Comparison of ENCODE assay signal across 20 cellular contexts in genomic region chr5:140611020-140611521, GRCh38. TPM values are rescaled to one million over a fixed set of nuclear protein-coding genes. Genes with fewer than 3 reads are reported as not detected.
DNase-seq lines count a peak whose midpoint lies in the region; ATAC-seq and TF ChIP-seq lines count a peak whose summit lies in the region.
"Had no signal": no experiment of that assay in that cellular context is flagged by ENCODE, and none has a peak within 500 bp of the region (broad histone marks: within the 10 kb centered on the region; RNA-seq: fewer than 3 reads in every experiment).

No MANE protein-coding gene starts in this region.

- H3K9ac ChIP-seq in mesendoderm (ENCODE audit: low read length) = no peak overlapping the region
- H3K9ac ChIP-seq: SK-N-SH had no signal

- H3K4ac ChIP-seq in mesendoderm (ENCODE audit: low read depth, low read length) = no peak overlapping the region

- no peak overlapping the region for H3K56ac ChIP-seq in mesendoderm (ENCODE audit: low read length)

- DNase-seq in heart left ventricle (no peak), right atrium auricular region (ENCODE audit: low spot score) (no peak), brain microvascular endothelial cell (peak; percentile 88), mesendoderm (peak; percentile 68), transverse colon (no peak), NCI-H1417 (lab: John Stamatoyannopoulos, UW) (no peak)
- no peak for DNase-seq in activated naive CD4-positive, alpha-beta T cell treated with anti-CD3 and anti-CD28 coated beads, Interleukin-2, amount 10 ng/mL, durations not matched to agents 7 days and 5 days
- DNase-seq: 8988T; CD4-positive, CD25-positive, alpha-beta regulatory T cell; DND-41; GOT3; naive thymus-derived CD8-positive, alpha-beta T cell; NCI-H2107; retina; SK-N-SH; stimulated activated CD4-positive, alpha-beta T cell treated with anti-CD3 and anti-CD28 coated beads, Interleukin-2, amount 100 ng/mL, for 24 hours; thyroid gland had no signal

- TF ChIP-seq EP300 in transverse colon (IDR thresholded peaks at IDR 0.05; ENCODE audit: low read depth) = no peak

- H3K36me3 Mint-ChIP-seq in activated naive CD4-positive, alpha-beta T cell treated with anti-CD3 and anti-CD28 coated beads, Interleukin-2, amount 10 ng/mL, durations not matched to agents 7 days and 5 days = no peaks in the 10 kb centered on the region
- H3K36me3 Mint-ChIP-seq: CD4-positive, CD25-positive, alpha-beta regulatory T cell had no signal

- H4K5ac ChIP-seq in mesendoderm (ENCODE audit: low read length) = no peak overlapping the region

- WGBS in heart left ventricle, 4 donors = 44 to 74% (median 54%) methylated on average over 2 of the region's 2 CpGs
- WGBS in mesendoderm (ENCODE audit: extremely low coverage, insufficient coverage, low lambda C conversion rate) = no CpG with 5 or more reads among the region's 2 CpGs
- 70 to 71% methylated on average over 1 to 2 of the region's 2 CpGs for WGBS in transverse colon (ENCODE audit: low coverage in 1 of 2), 2 donors

- no peak overlapping the region for H3K23ac ChIP-seq in mesendoderm (ENCODE audit: low read length)

- H3K27ac Mint-ChIP-seq in activated naive CD4-positive, alpha-beta T cell treated with anti-CD3 and anti-CD28 coated beads, Interleukin-2, amount 10 ng/mL, durations not matched to agents 7 days and 5 days = no peak overlapping the region
- H3K27ac Mint-ChIP-seq: activated T-helper 2 cell treated with anti-CD3 and anti-CD28 coated beads, Interferon-gamma antibody, Interleukin-2, Interleukin-4, amounts not matched to agents 10 μg/mL and 5 μg/mL and 100 μg/mL, durations not matched to agents 14 hours and 24 hours and 36 hours had no signal

- no peak overlapping the region for H2AK5ac ChIP-seq in mesendoderm (ENCODE audit: low read length)

- intact Hi-C loops in heart left ventricle (cut with DNase I) = no loop called here
- intact Hi-C loops in transverse colon (cut with DNase I; ENCODE audit: low total_unique reads) = no loop called here

- H3K27ac ChIP-seq in heart left ventricle (peak overlapping the region in 8 of 12 donors; percentile 4 to 92 (median 16)), right atrium auricular region (no peak overlapping the region), brain microvascular endothelial cell (peak overlapping the region; percentile 59), mesendoderm (ENCODE audit: low read depth, low read length) (no peak overlapping the region), transverse colon (peak overlapping the region; percentile 51 to 81 (median 74))
- H3K27ac ChIP-seq: thyroid gland, VCaP had no signal

- TF ChIP-seq POLR2A in heart left ventricle (IDR thresholded peaks at IDR 0.05) = no peak
- TF ChIP-seq POLR2A in transverse colon (IDR thresholded peaks at IDR 0.05) = no peak

- H3K9me3 Mint-ChIP-seq in activated naive CD4-positive, alpha-beta T cell treated with anti-CD3 and anti-CD28 coated beads, Interleukin-2, amount 10 ng/mL, durations not matched to agents 7 days and 5 days = no peaks in the 10 kb centered on the region
- H3K9me3 Mint-ChIP-seq: activated T-helper 2 cell treated with anti-CD3 and anti-CD28 coated beads, Interferon-gamma antibody, Interleukin-2, Interleukin-4, amounts not matched to agents 10 μg/mL and 5 μg/mL and 100 μg/mL, durations not matched to agents 14 hours and 24 hours and 36 hours had no signal

- H3K18ac ChIP-seq in mesendoderm (ENCODE audit: low read length) = no peak overlapping the region

- no peak overlapping the region for H4K8ac ChIP-seq in mesendoderm (ENCODE audit: low read depth, low read length)

- no peak overlapping the region for H3K4me2 ChIP-seq in mesendoderm (ENCODE audit: low read length)
- H3K4me2 ChIP-seq: SK-N-SH had no signal

- H3K79me2 ChIP-seq in mesendoderm (ENCODE audit: control insufficient read depth, insufficient read depth, low read length) = no peaks in the 10 kb centered on the region

- no peak overlapping the region for H3K4me3 Mint-ChIP-seq in activated naive CD4-positive, alpha-beta T cell treated with anti-CD3 and anti-CD28 coated beads, Interleukin-2, amount 10 ng/mL, durations not matched to agents 7 days and 5 days
- H3K4me3 Mint-ChIP-seq: CD4-positive, CD25-positive, alpha-beta regulatory T cell had no signal

- no peak overlapping the region for H3K4me3 ChIP-seq in heart left ventricle
- H3K4me3 ChIP-seq in right atrium auricular region = no peak overlapping the region
- H3K4me3 ChIP-seq in brain microvascular endothelial cell (ENCODE audit: low read depth, low read length) = no peak overlapping the region
- no peak overlapping the region for H3K4me3 ChIP-seq in mesendoderm (ENCODE audit: low read length)
- H3K4me3 ChIP-seq in transverse colon = no peak overlapping the region
- H3K4me3 ChIP-seq: thyroid gland had no signal

- in situ Hi-C loops in brain microvascular endothelial cell (cut with HindIII; ENCODE audit: low pct_ligation_motif_present, low sequenced_read_pairs) (no loop called here), transverse colon (cut with MboI; ENCODE audit: low pct_ligation_motif_present in 1 of 4, low pct_unique_long_range_greater_than_20kb in 1 of 4, low sequenced_read_pairs in 3 of 4) (no loop called here)

- H3K79me1 ChIP-seq in mesendoderm (ENCODE audit: low read length) = no peaks in the 10 kb centered on the region

- no peak overlapping the region for H2BK15ac ChIP-seq in mesendoderm (replicated peaks; ENCODE audit: low read depth)

- H2BK5ac ChIP-seq in mesendoderm (ENCODE audit: low read length) = no peak overlapping the region

- ATAC-seq in heart left ventricle (no peak), HG02938 (IDR thresholded peaks at IDR 0.05; ENCODE audit: unreplicated experiment) (no peak)
- ATAC-seq: naive thymus-derived CD8-positive, alpha-beta T cell had no signal

- no peak overlapping the region for H2BK120ac ChIP-seq in mesendoderm (ENCODE audit: low read depth, low read length)

- TF ChIP-seq CTCF in heart left ventricle (IDR thresholded peaks at IDR 0.05) = no peak
- TF ChIP-seq CTCF in right atrium auricular region (IDR thresholded peaks at IDR 0.05) = no peak
- no peak for TF ChIP-seq CTCF in brain microvascular endothelial cell (IDR thresholded peaks at IDR 0.05; ENCODE audit: low read depth, low read length, missing control alignments)
- TF ChIP-seq CTCF in transverse colon (IDR thresholded peaks at IDR 0.05) = no peak

- CTCF ChIA-PET in activated naive CD4-positive, alpha-beta T cell treated with anti-CD3 and anti-CD28 coated beads, Interleukin-2, amount 10 ng/mL, durations not matched to agents 7 days and 5 days (lab: Charles Lee) = no interaction called here

- H3K27me3 ChIP-seq in heart left ventricle (no peaks in the 10 kb centered on the region), right atrium auricular region (no peaks in the 10 kb centered on the region), brain microvascular endothelial cell (replicated peaks) (no peaks in the 10 kb centered on the region), mesendoderm (ENCODE audit: insufficient read depth, low read length, poor library complexity) (no peaks in the 10 kb centered on the region), transverse colon (no peaks in the 10 kb centered on the region)
- H3K27me3 ChIP-seq: thyroid gland had no signal

- peaks cover 0 to 8% (median 0%) of the 10 kb centered on the region in 12 donors for H3K9me3 ChIP-seq in heart left ventricle
- H3K9me3 ChIP-seq in right atrium auricular region = no peaks in the 10 kb centered on the region
- no peaks in the 10 kb centered on the region for H3K9me3 ChIP-seq in transverse colon
- H3K9me3 ChIP-seq: SK-N-SH, thyroid gland had no signal

- peaks cover 10% of the 10 kb centered on the region for H3K27me3 Mint-ChIP-seq in activated naive CD4-positive, alpha-beta T cell treated with anti-CD3 and anti-CD28 coated beads, Interleukin-2, amount 10 ng/mL, durations not matched to agents 7 days and 5 days

- H3K36me3 ChIP-seq in heart left ventricle (no peaks in the 10 kb centered on the region), right atrium auricular region (no peaks in the 10 kb centered on the region), brain microvascular endothelial cell (replicated peaks) (no peaks in the 10 kb centered on the region), mesendoderm (ENCODE audit: control insufficient read depth, insufficient read depth, low read length) (no peaks in the 10 kb centered on the region), transverse colon (no peaks in the 10 kb centered on the region)
- H3K36me3 ChIP-seq: thyroid gland had no signal

- H3K4me1 Mint-ChIP-seq in activated naive CD4-positive, alpha-beta T cell treated with anti-CD3 and anti-CD28 coated beads, Interleukin-2, amount 10 ng/mL, durations not matched to agents 7 days and 5 days = peaks cover 27% of the 10 kb centered on the region

- H3K4me1 ChIP-seq in heart left ventricle (peaks cover 0 to 58% (median 2%) of the 10 kb centered on the region in 12 donors), right atrium auricular region (no peaks in the 10 kb centered on the region), mesendoderm (ENCODE audit: control insufficient read depth, low read depth, low read length) (no peaks in the 10 kb centered on the region), transverse colon (peaks cover 2 to 36% (median 10%) of the 10 kb centered on the region in 4 donors)

RNA-seq across cellular contexts. Expression of gene CD14, which starts 21.9 kb away (rescaled TPM):
- total RNA-seq in heart left ventricle = 100 to 1,000 TPM in 2 of 9 donors, 10 to 100 TPM in 7; 16.6 to 220 (median 26.7) TPM
- 10 to 100 TPM in 1 of 2 donors, 1 to 10 TPM in 1; 9.9 to 20.3 TPM for polyA plus RNA-seq in heart left ventricle
- 10 to 100 TPM; 25.0 to 74.1 TPM for total RNA-seq in right atrium auricular region
- 0.06 TPM for polyA plus RNA-seq in mesendoderm (2013, experiment 1 of 2)
- 0.04 TPM for polyA plus RNA-seq in mesendoderm (2013, experiment 2 of 2)
- 10 to 100 TPM in 3 of 4 donors, 1 to 10 TPM in 1; 3.6 to 92.4 (median 45.6) TPM for total RNA-seq in transverse colon
- total RNA-seq: CD4-positive, CD25-positive, alpha-beta regulatory T cell had no signal

RNA-seq across cellular contexts. Expression of gene TMCO6, which starts 28.2 kb away (rescaled TPM):
- total RNA-seq in heart left ventricle (10 to 100 TPM in 1 of 9 donors, 1 to 10 TPM in 8; 2.2 to 11.7 (median 3.3) TPM), right atrium auricular region (10 to 100 TPM; 10.6 to 26.0 TPM), transverse colon (10 to 100 TPM in 3 of 4 donors, under 1 TPM in 1; 0.75 to 99.2 (median 40.2) TPM)
- polyA plus RNA-seq in heart left ventricle = 1 to 10 TPM; 3.9 to 8.7 TPM
- polyA plus RNA-seq in mesendoderm (2013, experiment 1 of 2) = 15.0 TPM
- polyA plus RNA-seq in mesendoderm (2013, experiment 2 of 2) = 15.0 TPM

RNA-seq across cellular contexts. Expression of gene NDUFA2, which starts 36.4 kb away (rescaled TPM):
- total RNA-seq in heart left ventricle = 100 to 1,000 TPM in 8 of 9 donors, 10 to 100 TPM in 1; 84.0 to 156 (median 115) TPM
- polyA plus RNA-seq in heart left ventricle = 100 to 1,000 TPM; 205 to 550 TPM
- 10 to 100 TPM; 79.1 to 81.5 TPM for total RNA-seq in right atrium auricular region
- polyA plus RNA-seq in mesendoderm (2013, experiment 1 of 2) = 120 TPM
- 117 TPM for polyA plus RNA-seq in mesendoderm (2013, experiment 2 of 2)
- total RNA-seq in transverse colon = 100 to 1,000 TPM in 2 of 4 donors, 10 to 100 TPM in 2; 70.8 to 586 (median 90.7) TPM

RNA-seq across cellular contexts. Expression of gene IK, which starts 36.6 kb away (rescaled TPM):
- 100 to 1,000 TPM in 2 of 9 donors, 10 to 100 TPM in 7; 60.9 to 147 (median 79.0) TPM for total RNA-seq in heart left ventricle
- 10 to 100 TPM; 54.4 to 97.6 TPM for polyA plus RNA-seq in heart left ventricle
- total RNA-seq in right atrium auricular region = 100 to 1,000 TPM in 1 of 2 donors, 10 to 100 TPM in 1; 75.1 to 106 TPM
- polyA plus RNA-seq in mesendoderm (2013, experiment 1 of 2) = 99.6 TPM
- polyA plus RNA-seq in mesendoderm (2013, experiment 2 of 2) = 101 TPM
- 100 to 1,000 TPM in 2 of 4 donors, 10 to 100 TPM in 2; 70.8 to 147 (median 100) TPM for total RNA-seq in transverse colon

RNA-seq across cellular contexts. Expression of gene SLC35A4, which starts 46.4 kb away (rescaled TPM):
- total RNA-seq in heart left ventricle (10 to 100 TPM; 55.5 to 92.1 (median 75.9) TPM), right atrium auricular region (10 to 100 TPM; 47.4 to 63.9 TPM), transverse colon (10 to 100 TPM; 39.4 to 75.5 (median 52.6) TPM)
- 100 to 1,000 TPM in 1 of 2 donors, 10 to 100 TPM in 1; 39.2 to 118 TPM for polyA plus RNA-seq in heart left ventricle
- polyA plus RNA-seq in mesendoderm (2013, experiment 1 of 2) = 96.0 TPM
- polyA plus RNA-seq in mesendoderm (2013, experiment 2 of 2) = 90.8 TPM

Comparison
In these comparisons a context has a peak if more than half of its experiments do, and no peak if none do; other contexts are left out.
1. H3K27ac ChIP-seq: peak in heart left ventricle (8 of 12), brain microvascular endothelial cell (single experiment) and transverse colon (4 of 4); none in right atrium auricular region (0 of 2) and mesendoderm (single experiment).
2. DNase-seq: peak in brain microvascular endothelial cell (single experiment) and mesendoderm (single experiment); none in heart left ventricle (0 of 5), right atrium auricular region (single experiment), transverse colon (single experiment), NCI-H1417 (0 of 3) and activated naive CD4-positive, alpha-beta T cell treated with anti-CD3 and anti-CD28 coated beads, Interleukin-2, amount 10 ng/mL, durations not matched to agents 7 days and 5 days (single experiment).